ENCODE assay signal across 2 cellular contexts in the genomic region with DNA sequence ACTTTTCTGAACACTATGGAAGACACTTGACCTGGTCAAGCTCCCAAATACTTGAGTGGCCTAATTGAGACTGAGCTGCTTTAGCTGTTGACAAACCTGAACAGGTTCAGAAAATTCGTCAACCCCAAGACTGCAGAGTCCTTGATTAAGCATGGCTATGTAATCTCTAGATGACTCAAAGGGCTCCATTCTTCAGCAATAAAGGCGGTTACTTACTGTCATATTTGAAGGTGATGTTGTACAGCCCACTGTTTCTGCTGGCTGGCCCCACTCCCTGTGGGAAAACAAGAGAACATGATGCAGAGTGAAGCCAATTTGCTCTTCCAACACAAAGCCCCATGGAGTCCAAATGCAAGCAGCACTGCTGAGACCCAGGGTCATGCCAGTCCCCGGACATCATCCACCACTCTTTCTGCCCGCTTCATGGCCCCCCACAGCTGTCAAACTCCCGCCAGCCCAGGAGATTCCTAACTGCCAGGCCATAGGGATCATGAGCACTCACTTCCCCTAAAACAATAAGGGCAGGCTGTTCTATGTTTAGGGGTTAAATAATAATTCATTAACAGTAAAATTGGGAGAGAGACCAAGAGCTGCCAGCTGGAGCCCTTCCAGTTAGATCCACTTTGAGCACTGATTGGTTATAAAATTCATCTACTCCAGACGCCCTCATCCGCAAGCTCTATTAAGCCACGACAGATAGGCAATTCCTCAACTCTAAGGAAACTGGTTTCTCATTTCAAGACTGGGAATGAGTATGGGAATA.
TF ChIP-seq lines count a peak whose summit lies in the region.

No MANE protein-coding gene starts in this region.

TF ChIP-seq in HEK293, 187 proteins besides CTCF, POLR2A, EP300 and RAD21 (continued from another document):
- no peak for TF ChIP-seq ZNF585B (tag by site-specific recombination; IDR thresholded peaks at IDR 0.05)
- TF ChIP-seq ZBTB17 (tag by site-specific recombination; IDR thresholded peaks at IDR 0.05), result no peak
- TF ChIP-seq SALL2 (tag by site-specific recombination; IDR thresholded peaks at IDR 0.05; ENCODE audit: borderline replicate concordance), result no peak
- TF ChIP-seq, protein P1, sequence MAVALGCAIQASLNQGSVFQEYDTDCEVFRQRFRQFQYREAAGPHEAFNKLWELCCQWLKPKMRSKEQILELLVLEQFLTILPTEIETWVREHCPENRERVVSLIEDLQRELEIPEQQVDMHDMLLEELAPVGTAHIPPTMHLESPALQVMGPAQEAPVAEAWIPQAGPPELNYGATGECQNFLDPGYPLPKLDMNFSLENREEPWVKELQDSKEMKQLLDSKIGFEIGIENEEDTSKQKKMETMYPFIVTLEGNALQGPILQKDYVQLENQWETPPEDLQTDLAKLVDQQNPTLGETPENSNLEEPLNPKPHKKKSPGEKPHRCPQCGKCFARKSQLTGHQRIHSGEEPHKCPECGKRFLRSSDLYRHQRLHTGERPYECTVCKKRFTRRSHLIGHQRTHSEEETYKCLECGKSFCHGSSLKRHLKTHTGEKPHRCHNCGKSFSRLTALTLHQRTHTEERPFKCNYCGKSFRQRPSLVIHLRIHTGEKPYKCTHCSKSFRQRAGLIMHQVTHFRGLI (tag by site-specific recombination; IDR thresholded peaks at IDR 0.05), result peak; percentile 91
- no peak for TF ChIP-seq ZBTB20 (tag by site-specific recombination; IDR thresholded peaks at IDR 0.05)
- TF ChIP-seq ZBTB7A (tag by site-specific recombination; IDR thresholded peaks at IDR 0.05; ENCODE audit: low read depth), result no peak
- no peak for TF ChIP-seq ZNF560 (tag by site-specific recombination; IDR thresholded peaks at IDR 0.05; ENCODE audit: borderline replicate concordance)
TF ChIP-seq in HEK293: peak in this region for 1.

TF ChIP-seq in SK-N-SH treated with all-trans-retinoic acid at 6 μM for 48 hours, 23 proteins besides CTCF, POLR2A, EP300 and RAD21:
- TF ChIP-seq, protein P2, sequence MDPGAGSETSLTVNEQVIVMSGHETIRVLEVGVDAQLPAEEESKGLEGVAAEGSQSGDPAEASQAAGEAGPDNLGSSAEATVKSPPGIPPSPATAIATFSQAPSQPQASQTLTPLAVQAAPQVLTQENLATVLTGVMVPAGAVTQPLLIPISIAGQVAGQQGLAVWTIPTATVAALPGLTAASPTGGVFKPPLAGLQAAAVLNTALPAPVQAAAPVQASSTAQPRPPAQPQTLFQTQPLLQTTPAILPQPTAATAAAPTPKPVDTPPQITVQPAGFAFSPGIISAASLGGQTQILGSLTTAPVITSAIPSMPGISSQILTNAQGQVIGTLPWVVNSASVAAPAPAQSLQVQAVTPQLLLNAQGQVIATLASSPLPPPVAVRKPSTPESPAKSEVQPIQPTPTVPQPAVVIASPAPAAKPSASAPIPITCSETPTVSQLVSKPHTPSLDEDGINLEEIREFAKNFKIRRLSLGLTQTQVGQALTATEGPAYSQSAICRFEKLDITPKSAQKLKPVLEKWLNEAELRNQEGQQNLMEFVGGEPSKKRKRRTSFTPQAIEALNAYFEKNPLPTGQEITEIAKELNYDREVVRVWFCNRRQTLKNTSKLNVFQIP (CRISPR knock-in tag; IDR thresholded peaks at IDR 0.05; ENCODE audit: borderline replicate concordance, low read depth), result no peak
- TF ChIP-seq ZFP30 (CRISPR knock-in tag; IDR thresholded peaks at IDR 0.05) (no peak), BACH2 (CRISPR knock-in tag; IDR thresholded peaks at IDR 0.05; ENCODE audit: borderline replicate concordance) (no peak), ZFP3 (CRISPR knock-in tag; IDR thresholded peaks at IDR 0.05) (0 out of 2 replicates have a peak, but pooled peaks have one; percentile 16), CSDC2 (CRISPR knock-in tag; IDR thresholded peaks at IDR 0.05) (no peak), ZC3H10 (CRISPR knock-in tag; IDR thresholded peaks at IDR 0.05) (no peak), TOX (CRISPR knock-in tag; IDR thresholded peaks at IDR 0.05; ENCODE audit: borderline replicate concordance) (no peak), ZNF70 (CRISPR knock-in tag; IDR thresholded peaks at IDR 0.05) (no peak), SNAI2 (CRISPR knock-in tag; IDR thresholded peaks at IDR 0.05) (no peak), ARNTL (CRISPR knock-in tag; IDR thresholded peaks at IDR 0.05; ENCODE audit: borderline replicate concordance, low read depth) (no peak), ESRRG (CRISPR knock-in tag; IDR thresholded peaks at IDR 0.05) (no peak), ZNF565 (CRISPR knock-in tag; conservative IDR thresholded peaks at IDR 0.05; ENCODE audit: low read depth) (no peak), RARB (CRISPR knock-in tag; IDR thresholded peaks at IDR 0.05) (no peak), GLIS3 (CRISPR knock-in tag; IDR thresholded peaks at IDR 0.05) (0 out of 2 replicates have a peak, but pooled peaks have one; percentile 75), OSR1 (CRISPR knock-in tag; IDR thresholded peaks at IDR 0.05) (no peak), ISL1 (CRISPR knock-in tag; IDR thresholded peaks at IDR 0.05) (peak; percentile 88), PPARA (CRISPR knock-in tag; IDR thresholded peaks at IDR 0.05; ENCODE audit: borderline replicate concordance) (no peak), TCF4 (CRISPR knock-in tag; IDR thresholded peaks at IDR 0.05; ENCODE audit: borderline replicate concordance) (peak; percentile 34; the same call in 1 of the 2 replicates), ZNF8 (CRISPR knock-in tag; IDR thresholded peaks at IDR 0.05) (no peak)
- TF ChIP-seq, protein P3, sequence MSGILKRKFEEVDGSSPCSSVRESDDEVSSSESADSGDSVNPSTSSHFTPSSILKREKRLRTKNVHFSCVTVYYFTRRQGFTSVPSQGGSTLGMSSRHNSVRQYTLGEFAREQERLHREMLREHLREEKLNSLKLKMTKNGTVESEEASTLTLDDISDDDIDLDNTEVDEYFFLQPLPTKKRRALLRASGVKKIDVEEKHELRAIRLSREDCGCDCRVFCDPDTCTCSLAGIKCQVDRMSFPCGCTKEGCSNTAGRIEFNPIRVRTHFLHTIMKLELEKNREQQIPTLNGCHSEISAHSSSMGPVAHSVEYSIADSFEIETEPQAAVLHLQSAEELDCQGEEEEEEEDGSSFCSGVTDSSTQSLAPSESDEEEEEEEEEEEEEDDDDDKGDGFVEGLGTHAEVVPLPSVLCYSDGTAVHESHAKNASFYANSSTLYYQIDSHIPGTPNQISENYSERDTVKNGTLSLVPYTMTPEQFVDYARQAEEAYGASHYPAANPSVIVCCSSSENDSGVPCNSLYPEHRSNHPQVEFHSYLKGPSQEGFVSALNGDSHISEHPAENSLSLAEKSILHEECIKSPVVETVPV (CRISPR knock-in tag; IDR thresholded peaks at IDR 0.05), result no peak
- TF ChIP-seq, protein P4, sequence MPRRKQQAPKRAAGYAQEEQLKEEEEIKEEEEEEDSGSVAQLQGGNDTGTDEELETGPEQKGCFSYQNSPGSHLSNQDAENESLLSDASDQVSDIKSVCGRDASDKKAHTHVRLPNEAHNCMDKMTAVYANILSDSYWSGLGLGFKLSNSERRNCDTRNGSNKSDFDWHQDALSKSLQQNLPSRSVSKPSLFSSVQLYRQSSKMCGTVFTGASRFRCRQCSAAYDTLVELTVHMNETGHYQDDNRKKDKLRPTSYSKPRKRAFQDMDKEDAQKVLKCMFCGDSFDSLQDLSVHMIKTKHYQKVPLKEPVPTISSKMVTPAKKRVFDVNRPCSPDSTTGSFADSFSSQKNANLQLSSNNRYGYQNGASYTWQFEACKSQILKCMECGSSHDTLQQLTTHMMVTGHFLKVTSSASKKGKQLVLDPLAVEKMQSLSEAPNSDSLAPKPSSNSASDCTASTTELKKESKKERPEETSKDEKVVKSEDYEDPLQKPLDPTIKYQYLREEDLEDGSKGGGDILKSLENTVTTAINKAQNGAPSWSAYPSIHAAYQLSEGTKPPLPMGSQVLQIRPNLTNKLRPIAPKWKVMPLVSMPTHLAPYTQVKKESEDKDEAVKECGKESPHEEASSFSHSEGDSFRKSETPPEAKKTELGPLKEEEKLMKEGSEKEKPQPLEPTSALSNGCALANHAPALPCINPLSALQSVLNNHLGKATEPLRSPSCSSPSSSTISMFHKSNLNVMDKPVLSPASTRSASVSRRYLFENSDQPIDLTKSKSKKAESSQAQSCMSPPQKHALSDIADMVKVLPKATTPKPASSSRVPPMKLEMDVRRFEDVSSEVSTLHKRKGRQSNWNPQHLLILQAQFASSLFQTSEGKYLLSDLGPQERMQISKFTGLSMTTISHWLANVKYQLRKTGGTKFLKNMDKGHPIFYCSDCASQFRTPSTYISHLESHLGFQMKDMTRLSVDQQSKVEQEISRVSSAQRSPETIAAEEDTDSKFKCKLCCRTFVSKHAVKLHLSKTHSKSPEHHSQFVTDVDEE (CRISPR knock-in tag; IDR thresholded peaks at IDR 0.05), result peak; percentile 59; the same call in 1 of the 2 replicates
- TF ChIP-seq, protein P5, sequence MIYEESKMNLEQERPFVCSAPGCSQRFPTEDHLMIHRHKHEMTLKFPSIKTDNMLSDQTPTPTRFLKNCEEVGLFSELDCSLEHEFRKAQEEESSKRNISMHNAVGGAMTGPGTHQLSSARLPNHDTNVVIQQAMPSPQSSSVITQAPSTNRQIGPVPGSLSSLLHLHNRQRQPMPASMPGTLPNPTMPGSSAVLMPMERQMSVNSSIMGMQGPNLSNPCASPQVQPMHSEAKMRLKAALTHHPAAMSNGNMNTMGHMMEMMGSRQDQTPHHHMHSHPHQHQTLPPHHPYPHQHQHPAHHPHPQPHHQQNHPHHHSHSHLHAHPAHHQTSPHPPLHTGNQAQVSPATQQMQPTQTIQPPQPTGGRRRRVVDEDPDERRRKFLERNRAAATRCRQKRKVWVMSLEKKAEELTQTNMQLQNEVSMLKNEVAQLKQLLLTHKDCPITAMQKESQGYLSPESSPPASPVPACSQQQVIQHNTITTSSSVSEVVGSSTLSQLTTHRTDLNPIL (CRISPR knock-in tag; IDR thresholded peaks at IDR 0.05; ENCODE audit: low read depth), result peak; percentile 48; the same call in 1 of the 2 replicates
- TF ChIP-seq, protein P6, sequence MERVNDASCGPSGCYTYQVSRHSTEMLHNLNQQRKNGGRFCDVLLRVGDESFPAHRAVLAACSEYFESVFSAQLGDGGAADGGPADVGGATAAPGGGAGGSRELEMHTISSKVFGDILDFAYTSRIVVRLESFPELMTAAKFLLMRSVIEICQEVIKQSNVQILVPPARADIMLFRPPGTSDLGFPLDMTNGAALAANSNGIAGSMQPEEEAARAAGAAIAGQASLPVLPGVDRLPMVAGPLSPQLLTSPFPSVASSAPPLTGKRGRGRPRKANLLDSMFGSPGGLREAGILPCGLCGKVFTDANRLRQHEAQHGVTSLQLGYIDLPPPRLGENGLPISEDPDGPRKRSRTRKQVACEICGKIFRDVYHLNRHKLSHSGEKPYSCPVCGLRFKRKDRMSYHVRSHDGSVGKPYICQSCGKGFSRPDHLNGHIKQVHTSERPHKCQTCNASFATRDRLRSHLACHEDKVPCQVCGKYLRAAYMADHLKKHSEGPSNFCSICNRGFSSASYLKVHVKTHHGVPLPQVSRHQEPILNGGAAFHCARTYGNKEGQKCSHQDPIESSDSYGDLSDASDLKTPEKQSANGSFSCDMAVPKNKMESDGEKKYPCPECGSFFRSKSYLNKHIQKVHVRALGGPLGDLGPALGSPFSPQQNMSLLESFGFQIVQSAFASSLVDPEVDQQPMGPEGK (CRISPR knock-in tag; IDR thresholded peaks at IDR 0.05; ENCODE audit: borderline replicate concordance), result no peak
TF ChIP-seq in SK-N-SH treated with all-trans-retinoic acid at 6 μM for 48 hours: peak in this region for 6.
